8 cellular contexts compared by ENCODE assay signal in the genomic region with DNA sequence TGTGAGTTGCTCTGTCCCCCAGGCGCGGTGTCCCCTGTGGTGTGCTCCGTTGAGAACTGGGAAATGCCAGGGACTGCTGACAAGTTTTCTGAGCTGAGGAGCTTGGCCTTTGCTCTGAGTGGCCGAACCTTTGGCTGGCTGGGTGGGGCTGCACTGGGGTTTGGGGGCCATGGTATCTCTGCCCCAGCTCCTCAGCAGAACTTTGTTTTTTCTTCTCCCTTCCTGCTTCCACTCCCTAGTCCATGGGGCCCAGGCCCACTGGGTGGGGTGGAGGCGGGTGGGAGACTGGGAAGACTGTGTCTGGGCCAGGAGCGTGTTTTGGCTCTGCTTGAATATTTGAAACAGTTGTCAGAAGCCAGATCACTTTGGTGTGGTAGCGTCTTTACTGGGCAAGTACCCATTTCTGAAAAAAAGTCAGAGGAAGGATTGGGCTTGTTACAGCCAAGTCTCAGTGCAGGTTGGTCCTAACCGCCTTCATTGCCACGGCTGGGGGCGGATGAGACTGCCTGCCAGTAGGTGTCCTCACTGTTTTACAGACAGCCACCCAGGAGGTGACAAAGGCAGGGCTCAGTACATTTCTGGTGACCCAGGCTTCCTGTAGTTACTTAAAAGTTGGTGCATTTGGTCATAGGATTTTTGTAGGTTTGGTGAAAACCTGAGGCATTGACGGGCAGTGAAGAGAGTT.
DNase-seq lines count a peak whose midpoint lies in the region; TF ChIP-seq lines count a peak whose summit lies in the region.

No MANE protein-coding gene starts in this region.

- peak in 2 of 4 experiments; percentile 35 to 42 for TF ChIP-seq CTCF in sigmoid colon (IDR thresholded peaks at IDR 0.05)

- no peaks in the 10 kb centered on the region for H3K9me3 ChIP-seq in sigmoid colon

- peaks cover 0 to 99% (median 96%) of the 10 kb centered on the region in 4 donors for H3K4me1 ChIP-seq in sigmoid colon

- intact Hi-C loops in sigmoid colon (cut with DNase I): loop anchor here (5.0 kb wide), 1 partner anchor 47 kb away; no protein-coding TSS in a partner anchor

- no peak for TF ChIP-seq EP300 in sigmoid colon (IDR thresholded peaks at IDR 0.05)

- no peak for TF ChIP-seq POLR2A in sigmoid colon (IDR thresholded peaks at IDR 0.05)

- H3K27ac ChIP-seq in sigmoid colon: peak overlapping the region; percentile 88 to 94 (median 90)

- peak overlapping the region; percentile 47 to 56 (median 54) for H3K4me3 ChIP-seq in sigmoid colon

- WGBS in sigmoid colon, 2 donors: 7 to 42% methylated on average over 11 of the region's 11 CpGs

- no peaks in the 10 kb centered on the region for H3K27me3 ChIP-seq in sigmoid colon

- DNase-seq in activated gamma-delta T cell treated with Interleukin-2 at 50 U/mL for 16 hours (peak; percentile 27), activated gamma-delta T cell (lab: John Stamatoyannopoulos, UW) (no peak), NAMALWA (ENCODE audit: low spot score) (peak; percentile 85), amygdala (lab: John Stamatoyannopoulos, UW) (peak in 34 of 56 donors; percentile 13 to 69 (median 39)), hepatic stellate cell (ENCODE audit: low spot score) (peak; percentile 83), sigmoid colon (peak; percentile 84), NCI-H524 treated with DMSO at 0.1 percent for 48 hours (lab: John Stamatoyannopoulos, UW) (no peak)
- DNase-seq in NK-92 treated with Interleukin-12 subunit alpha and Interleukin-12 subunit beta, amount 100 ng/mL, for 24 hours (lab: John Stamatoyannopoulos, UW): no peak

- H3K36me3 ChIP-seq in sigmoid colon: no peaks in the 10 kb centered on the region

Comparison
In these comparisons a context has a peak if more than half of its experiments do, and no peak if none do; other contexts are left out.
1. DNase-seq: peak in activated gamma-delta T cell treated with Interleukin-2 at 50 U/mL for 16 hours (single experiment), NAMALWA (single experiment), amygdala (34 of 56), hepatic stellate cell (single experiment) and sigmoid colon (single experiment); none in activated gamma-delta T cell (single experiment), NCI-H524 treated with DMSO at 0.1 percent for 48 hours (single experiment) and NK-92 treated with Interleukin-12 subunit alpha and Interleukin-12 subunit beta, amount 100 ng/mL, for 24 hours (single experiment).